ENCODE assay signal across 21 cellular contexts in genomic region chr21:44670642-44671432, GRCh38. TPM values are rescaled to one million over a fixed set of nuclear protein-coding genes. Genes with fewer than 3 reads are reported as not detected.
DNase-seq lines count a peak whose midpoint lies in the region; ATAC-seq and TF ChIP-seq lines count a peak whose summit lies in the region.
"Had no signal": no experiment of that assay in that cellular context is flagged by ENCODE, and none has a peak within 500 bp of the region (broad histone marks: within the 10 kb centered on the region; RNA-seq: fewer than 3 reads in every experiment).

No MANE protein-coding gene starts in this region.

- H3K27ac ChIP-seq in left ventricle myocardium inferior (replicated peaks) (no peak overlapping the region), lung (ENCODE audit: low read depth in 1 of 2, low read length in 1 of 2) (no peak overlapping the region), trophoblast cell (ENCODE audit: low read depth, low read length) (no peak overlapping the region)

- H3K9me3 ChIP-seq in left ventricle myocardium inferior (replicated peaks) (peaks cover 42% of the 10 kb centered on the region), lung (ENCODE audit: control insufficient read depth in 2 of 2, insufficient read depth in 1 of 2, low read length in 1 of 2) (peaks cover 3 to 10% of the 10 kb centered on the region in 2 donors), trophoblast cell (ENCODE audit: insufficient read depth, low read depth, low read length) (peaks cover 19% of the 10 kb centered on the region)
- H3K9me3 ChIP-seq: BE2C had no signal

- no peak overlapping the region for H4K12ac ChIP-seq in trophoblast cell (ENCODE audit: low read depth, low read length)

- no peak overlapping the region for H3K23ac ChIP-seq in trophoblast cell (ENCODE audit: low read length)

- H3K27me3 ChIP-seq in left ventricle myocardium inferior (ENCODE audit: low read depth), result peaks cover 5% of the 10 kb centered on the region
- no peaks in the 10 kb centered on the region for H3K27me3 ChIP-seq in lung (ENCODE audit: control insufficient read depth, insufficient read depth)
- no peaks in the 10 kb centered on the region for H3K27me3 ChIP-seq in trophoblast cell (ENCODE audit: insufficient read depth, low read length)

- ATAC-seq in lung (ENCODE audit: insufficient read depth, low FRiP score) (no peak), HG03469 (IDR thresholded peaks at IDR 0.05; ENCODE audit: unreplicated experiment) (no peak)
- ATAC-seq: GM12878 had no signal

- no peak overlapping the region for H4K91ac ChIP-seq in trophoblast cell (ENCODE audit: low read depth, low read length)

- H2AK5ac ChIP-seq in trophoblast cell (ENCODE audit: low read length), result no peak overlapping the region

- no peak overlapping the region for H3K4ac ChIP-seq in trophoblast cell (ENCODE audit: low read depth, low read length)

- H3K18ac ChIP-seq in trophoblast cell (ENCODE audit: low read length), result no peak overlapping the region

- peaks cover 2% of the 10 kb centered on the region for H3K79me2 ChIP-seq in trophoblast cell (ENCODE audit: control insufficient read depth, insufficient read depth, low read length, poor library complexity)

- no peak overlapping the region for H3K4me2 ChIP-seq in trophoblast cell (ENCODE audit: low read length)

- TF ChIP-seq CTCF in left ventricle myocardium inferior (IDR thresholded peaks at IDR 0.05; ENCODE audit: borderline replicate concordance) (no peak), lung (IDR thresholded peaks at IDR 0.05; ENCODE audit: control extremely low read depth, extremely low read depth) (no peak)

- 69 to 70% methylated on average over 3 of the region's 3 CpGs for WGBS in lung, 2 donors
- no CpG with 5 or more reads among the region's 3 CpGs for WGBS in trophoblast cell (ENCODE audit: extremely low coverage, insufficient coverage, insufficient read length)

- H3K36me3 ChIP-seq in left ventricle myocardium inferior (no peaks in the 10 kb centered on the region), lung (ENCODE audit: control insufficient read depth in 2 of 2, insufficient read depth in 2 of 2, low read length in 2 of 2) (no peaks in the 10 kb centered on the region), trophoblast cell (ENCODE audit: control insufficient read depth in 1 of 2, insufficient read depth in 2 of 2, low read length in 2 of 2) (no peaks in the 10 kb centered on the region)
- H3K36me3 ChIP-seq: BE2C, HAP-1 had no signal

- H3K14ac ChIP-seq in trophoblast cell (ENCODE audit: low read length), result no peak overlapping the region

- H3K9ac ChIP-seq in trophoblast cell (ENCODE audit: low read length), result peak overlapping the region; percentile 37

- H3K79me1 ChIP-seq in trophoblast cell (ENCODE audit: low read length), result no peaks in the 10 kb centered on the region

- H2AFZ ChIP-seq in trophoblast cell (ENCODE audit: insufficient read depth, low read length, poor library complexity), result no peak overlapping the region

- H2BK120ac ChIP-seq in trophoblast cell (ENCODE audit: insufficient read depth, low read length, poor library complexity), result no peak overlapping the region

- no peak overlapping the region for H4K8ac ChIP-seq in trophoblast cell (ENCODE audit: low read depth, low read length)

- intact Hi-C loops in cardiac septum (cut with DNase I), result no loop called here
- intact Hi-C loops in left ventricle myocardium inferior (cut with micrococcal nuclease), result no loop called here

- no peak overlapping the region for H2BK12ac ChIP-seq in trophoblast cell (ENCODE audit: low read length)

- H3K4me3 ChIP-seq in left ventricle myocardium inferior (no peak overlapping the region), lung (no peak overlapping the region), trophoblast cell (ENCODE audit: low read depth, low read length) (no peak overlapping the region)
- H3K4me3 ChIP-seq: GM12878, HAP-1 had no signal

- peak; percentile 63 for DNase-seq in cardiac septum (ENCODE audit: low spot score)
- no peak for DNase-seq in left ventricle myocardium inferior
- peak; percentile 25 for DNase-seq in lung (ENCODE audit: low spot score)
- DNase-seq in trophoblast cell, result no peak
- DNase-seq in activated naive CD4-positive, alpha-beta T cell treated with anti-CD3 and anti-CD28 coated beads, Interleukin-2, amount 50 U/mL, for 16 hours, result no peak
- DNase-seq: ACHN; BE2C; C1 segment of cervical spinal cord; CD4-positive, CD25-positive, alpha-beta regulatory T cell; CD8-positive, alpha-beta memory T cell; COR-L47; DMS 273 treated with DMSO at 0.1 percent for 48 hours; DMS53; DND-41; EL had no signal

- H2BK5ac ChIP-seq in trophoblast cell (ENCODE audit: low read depth, low read length, poor library complexity), result no peak overlapping the region

- H3K4me1 ChIP-seq in left ventricle myocardium inferior (no peaks in the 10 kb centered on the region), lung (ENCODE audit: control insufficient read depth in 2 of 2, insufficient read depth in 2 of 2, low read length in 2 of 2) (no peaks in the 10 kb centered on the region), trophoblast cell (ENCODE audit: control insufficient read depth in 1 of 2, insufficient read depth in 2 of 2, low read length in 2 of 2) (no peaks in the 10 kb centered on the region)
- H3K4me1 ChIP-seq: BE2C, HAP-1 had no signal

RNA-seq across cellular contexts. Expression of gene KRTAP12-2, which starts 4.1 kb away (rescaled TPM):
- total RNA-seq in cardiac septum, result not detected
- total RNA-seq in left ventricle myocardium inferior, result not detected
- total RNA-seq in lung, result not detected
- not detected for polyA plus RNA-seq in lung
- not detected in 2 replicates for polyA plus RNA-seq in trophoblast cell (2013)
- total RNA-seq: CD4-positive, CD25-positive, alpha-beta regulatory T cell; CD8-positive, alpha-beta memory T cell; G401; GM12878; H4; HT-29 had no signal
- polyA plus RNA-seq: CD4-positive, CD25-positive, alpha-beta regulatory T cell; CD8-positive, alpha-beta memory T cell; GM12878 had no signal

RNA-seq across cellular contexts. Expression of gene KRTAP12-1, which starts 11.1 kb away (rescaled TPM):
- not detected for total RNA-seq in cardiac septum
- not detected for total RNA-seq in left ventricle myocardium inferior
- total RNA-seq in lung, result not detected
- polyA plus RNA-seq in lung, result not detected
- polyA plus RNA-seq in trophoblast cell (2013), result not detected in 2 replicates
- total RNA-seq: CD4-positive, CD25-positive, alpha-beta regulatory T cell; CD8-positive, alpha-beta memory T cell; G401; GM12878; H4; HT-29 had no signal
- polyA plus RNA-seq: CD4-positive, CD25-positive, alpha-beta regulatory T cell; CD8-positive, alpha-beta memory T cell; GM12878 had no signal

RNA-seq across cellular contexts. Expression of gene KRTAP12-3, which starts 13.1 kb away (rescaled TPM):
- total RNA-seq in cardiac septum (not detected), left ventricle myocardium inferior (not detected), lung (not detected)
- not detected for polyA plus RNA-seq in lung
- not detected in 2 replicates for polyA plus RNA-seq in trophoblast cell (2013)
- total RNA-seq: CD4-positive, CD25-positive, alpha-beta regulatory T cell; CD8-positive, alpha-beta memory T cell; G401; GM12878; H4; HT-29 had no signal
- polyA plus RNA-seq: CD4-positive, CD25-positive, alpha-beta regulatory T cell; CD8-positive, alpha-beta memory T cell; GM12878 had no signal

RNA-seq across cellular contexts. Expression of gene KRTAP12-4, which starts 16.4 kb away (rescaled TPM):
- not detected for total RNA-seq in cardiac septum
- total RNA-seq in left ventricle myocardium inferior, result not detected
- total RNA-seq in lung, result not detected
- not detected for polyA plus RNA-seq in lung
- polyA plus RNA-seq in trophoblast cell (2013), result not detected in 2 replicates
- total RNA-seq: CD4-positive, CD25-positive, alpha-beta regulatory T cell; CD8-positive, alpha-beta memory T cell; G401; GM12878; H4; HT-29 had no signal
- polyA plus RNA-seq: CD4-positive, CD25-positive, alpha-beta regulatory T cell; CD8-positive, alpha-beta memory T cell; GM12878 had no signal

RNA-seq across cellular contexts. Expression of gene KRTAP10-11, which starts 24.6 kb away (rescaled TPM):
- total RNA-seq in cardiac septum, result not detected
- total RNA-seq in left ventricle myocardium inferior, result not detected
- not detected for total RNA-seq in lung
- not detected for polyA plus RNA-seq in lung
- polyA plus RNA-seq in trophoblast cell (2013), result not detected in 2 replicates
- total RNA-seq: CD4-positive, CD25-positive, alpha-beta regulatory T cell; CD8-positive, alpha-beta memory T cell; G401; GM12878; H4; HT-29 had no signal
- polyA plus RNA-seq: CD4-positive, CD25-positive, alpha-beta regulatory T cell; CD8-positive, alpha-beta memory T cell; GM12878 had no signal

Comparison
In these comparisons a context has a peak if more than half of its experiments do, and no peak if none do; other contexts are left out.
1. DNase-seq: peak in cardiac septum (single experiment) and lung (single experiment); none in left ventricle myocardium inferior (single experiment), trophoblast cell (0 of 2) and activated naive CD4-positive, alpha-beta T cell treated with anti-CD3 and anti-CD28 coated beads, Interleukin-2, amount 50 U/mL, for 16 hours (single experiment).